In genomic region chr12:62435337-62436163, GRCh38 we compare ENCODE assay signal across 8 cellular contexts. TPM values are rescaled to one million over a fixed set of nuclear protein-coding genes. Genes with fewer than 3 reads are reported as not detected.
DNase-seq lines count a peak whose midpoint lies in the region; ATAC-seq and TF ChIP-seq lines count a peak whose summit lies in the region.

No MANE protein-coding gene starts in this region.

- ATAC-seq in GM18517 (IDR thresholded peaks at IDR 0.05; ENCODE audit: unreplicated experiment) (peak; percentile 85), HG03060 (IDR thresholded peaks at IDR 0.05; ENCODE audit: low read depth, unreplicated experiment) (peak; percentile 39)
- peak; percentile 86 to 87 for ATAC-seq in activated T-cell treated with anti-CD3 and anti-CD28 coated beads, Interleukin-2, amount 50 U/mL, for 72 hours (replicated peaks in 1 of 2)
- peak; percentile 79 to 80 for ATAC-seq in naive thymus-derived CD8-positive, alpha-beta T cell

- H3K27me3 Mint-ChIP-seq in activated T-cell treated with anti-CD3 and anti-CD28 coated beads, Interleukin-2, amount 50 U/mL, for 72 hours (ENCODE audit: low read depth) = peaks cover 33% of the 10 kb centered on the region
- peaks cover 14 to 49% (median 21%) of the 10 kb centered on the region in 5 donors for H3K27me3 Mint-ChIP-seq in naive thymus-derived CD8-positive, alpha-beta T cell

- H3K9me3 ChIP-seq in thyroid gland = no peaks in the 10 kb centered on the region

- H3K27ac Mint-ChIP-seq in activated T-cell treated with anti-CD3 and anti-CD28 coated beads, Interleukin-2, amount 50 U/mL, for 72 hours = no peak overlapping the region
- H3K27ac Mint-ChIP-seq in naive thymus-derived CD8-positive, alpha-beta T cell = peak overlapping the region in 4 of 10 donors; percentile 34 to 65 (median 45)

- H3K4me1 Mint-ChIP-seq in activated T-cell treated with anti-CD3 and anti-CD28 coated beads, Interleukin-2, amount 50 U/mL, for 72 hours (ENCODE audit: low read depth) = peaks cover 24% of the 10 kb centered on the region
- peaks cover 11 to 24% (median 17%) of the 10 kb centered on the region in 4 donors for H3K4me1 Mint-ChIP-seq in naive thymus-derived CD8-positive, alpha-beta T cell

- H3K36me3 ChIP-seq in thyroid gland = no peaks in the 10 kb centered on the region

- POLR2A ChIA-PET in naive thymus-derived CD8-positive, alpha-beta T cell (lab: Charles Lee) = interaction anchor here (1.0 to 1.5 kb wide), 2 partner anchors 18 to 32 kb away, joined by 3 to 5 read pairs; partner anchors contain the start of gene MON2

- 2% methylated on average over 18 to 21 of the region's 28 CpGs for WGBS in thyroid gland, 2 donors

- H3K4me3 Mint-ChIP-seq in activated T-cell treated with anti-CD3 and anti-CD28 coated beads, Interleukin-2, amount 50 U/mL, for 72 hours = peak overlapping the region; percentile 81 to 86
- peak overlapping the region; percentile 78 to 91 (median 86) for H3K4me3 Mint-ChIP-seq in naive thymus-derived CD8-positive, alpha-beta T cell

- no peak for TF ChIP-seq POLR2A in thyroid gland (IDR thresholded peaks at IDR 0.05)

- peak; percentile 68 for TF ChIP-seq CTCF in fibroblast of villous mesenchyme (IDR thresholded peaks at IDR 0.05; ENCODE audit: insufficient read depth, low read depth, low read length)
- peak in 4 of 6 experiments; percentile 27 to 56 (median 36) for TF ChIP-seq CTCF in thyroid gland (IDR thresholded peaks at IDR 0.05)

- no peaks in the 10 kb centered on the region for H3K36me3 Mint-ChIP-seq in activated T-cell treated with anti-CD3 and anti-CD28 coated beads, Interleukin-2, amount 50 U/mL, for 72 hours (ENCODE audit: insufficient read depth in 2 of 2)
- no peaks in the 10 kb centered on the region for H3K36me3 Mint-ChIP-seq in naive thymus-derived CD8-positive, alpha-beta T cell

- H3K27me3 ChIP-seq in thyroid gland = no peaks in the 10 kb centered on the region

- H3K9me3 Mint-ChIP-seq in activated T-cell treated with anti-CD3 and anti-CD28 coated beads, Interleukin-2, amount 50 U/mL, for 72 hours = no peaks in the 10 kb centered on the region
- H3K9me3 Mint-ChIP-seq in naive thymus-derived CD8-positive, alpha-beta T cell = peaks cover 0 to under 1% (median 0%) of the 10 kb centered on the region in 9 donors

- intact Hi-C loops in thyroid gland (cut with DNase I) = loop anchor here (5.0 to 10.0 kb wide), 2 partner anchors 149 to 372 kb away; no protein-coding TSS in a partner anchor

- DNase-seq in AG08395 (ENCODE audit: low spot score) = peak; percentile 65
- peak; percentile 5 for DNase-seq in NCI-H524 treated with DMSO at 0.1 percent for 48 hours (lab: John Stamatoyannopoulos, UW)
- peak; percentile 37 to 48 for DNase-seq in activated T-cell treated with anti-CD3 and anti-CD28 coated beads, Interleukin-2, amount 50 U/mL, for 72 hours
- DNase-seq in fibroblast of villous mesenchyme (ENCODE audit: low read depth) = peak; percentile 63
- peak in 9 of 10 donors; percentile 2 to 64 (median 23) for DNase-seq in naive thymus-derived CD8-positive, alpha-beta T cell
- DNase-seq in thyroid gland = peak; percentile 40 to 59

- H3K4me1 ChIP-seq in thyroid gland = peaks cover 0 to 4% of the 10 kb centered on the region in 2 donors

- peak overlapping the region; percentile 59 for H3K4me3 ChIP-seq in fibroblast of villous mesenchyme (ENCODE audit: low read depth, low read length)
- H3K4me3 ChIP-seq in thyroid gland (replicated peaks in 1 of 3) = peak overlapping the region in 2 of 3 donors; percentile 36

- H3K27ac ChIP-seq in thyroid gland = no peak overlapping the region

RNA-seq across cellular contexts. Expression of gene MON2, which starts 31.1 kb away (rescaled TPM):
- 10 to 100 TPM; 36.0 to 41.6 TPM for total RNA-seq in activated T-cell treated with anti-CD3 and anti-CD28 coated beads, Interleukin-2, amount 50 U/mL, for 72 hours
- total RNA-seq in fibroblast of villous mesenchyme (54.4 and 59.2 TPM in 2 replicates), thyroid gland (100 to 1,000 TPM; 109 to 189 (median 126) TPM)
- total RNA-seq in naive thymus-derived CD8-positive, alpha-beta T cell = 10 to 100 TPM; 75.1 to 79.3 TPM
- 10 to 100 TPM; 11.3 to 18.5 (median 11.5) TPM for polyA plus RNA-seq in naive thymus-derived CD8-positive, alpha-beta T cell

Comparison
In these comparisons a context has a peak if more than half of its experiments do, and no peak if none do; other contexts are left out.
1. DNase-seq: peak in every context shown above with its lines; median percentile 65 in AG08395; 63 in fibroblast of villous mesenchyme; 50 in thyroid gland; 42 in activated T-cell treated with anti-CD3 and anti-CD28 coated beads, Interleukin-2, amount 50 U/mL, for 72 hours; 23 in naive thymus-derived CD8-positive, alpha-beta T cell; 5 in NCI-H524 treated with DMSO at 0.1 percent for 48 hours.